In the genomic region with DNA sequence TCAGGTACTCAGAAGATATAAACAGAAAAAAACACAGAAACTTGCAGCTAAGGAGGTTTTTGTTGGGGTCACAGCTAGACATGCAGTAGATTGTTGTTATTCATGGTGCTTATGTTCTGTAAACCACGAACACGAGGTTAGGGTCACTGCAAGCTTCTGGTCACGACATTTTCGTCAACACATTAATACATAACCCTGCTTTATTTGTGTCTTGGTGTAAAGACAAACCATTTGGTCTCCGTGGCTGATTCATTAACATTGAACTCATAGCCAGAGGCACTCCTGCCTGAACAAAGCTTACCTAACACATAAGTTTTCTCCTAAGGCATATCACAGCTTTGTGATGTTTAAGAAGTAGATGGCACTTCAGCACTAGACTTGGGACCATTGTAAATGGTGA, we compare ENCODE assay signal across 23 cellular contexts. TPM values are rescaled to one million over a fixed set of nuclear protein-coding genes. Genes with fewer than 3 reads are reported as not detected.
DNase-seq lines count a peak whose midpoint lies in the region; ATAC-seq and TF ChIP-seq lines count a peak whose summit lies in the region.
"Had no signal": no experiment of that assay in that cellular context is flagged by ENCODE, and none has a peak within 500 bp of the region (broad histone marks: within the 10 kb centered on the region; RNA-seq: fewer than 3 reads in every experiment).

No MANE protein-coding gene starts in this region.

- H3F3A ChIP-seq in GM23248 (ENCODE audit: insufficient read depth): peaks cover 26% of the 10 kb centered on the region

- H3K27me3 Mint-ChIP-seq in nephron (ENCODE audit: low read depth): peaks cover 6% of the 10 kb centered on the region

- H3K27me3 ChIP-seq in GM23248 (replicated peaks; ENCODE audit: insufficient read depth) (no peaks in the 10 kb centered on the region), RWPE2 (ENCODE audit: insufficient read depth, poor library complexity, severe bottlenecking) (no peaks in the 10 kb centered on the region), fibroblast of lung (ENCODE audit: control insufficient read depth, insufficient read depth, low read length) (no peaks in the 10 kb centered on the region)
- H3K27me3 ChIP-seq: body of pancreas, thyroid gland had no signal

- no peaks in the 10 kb centered on the region for H3K36me3 ChIP-seq in GM23248 (ENCODE audit: low read depth)
- H3K36me3 ChIP-seq in RWPE2 (ENCODE audit: low read depth): no peaks in the 10 kb centered on the region
- no peaks in the 10 kb centered on the region for H3K36me3 ChIP-seq in fibroblast of lung (ENCODE audit: control insufficient read depth, insufficient read depth, low read length)
- H3K36me3 ChIP-seq: thyroid gland had no signal

- DNase-seq in GM23248: no peak
- no peak for DNase-seq in RWPE2 (ENCODE audit: low spot score)
- DNase-seq in fibroblast of lung (ENCODE audit: low read depth in 2 of 2): peak; percentile 57 to 92
- no peak for DNase-seq in ecto neural progenitor cell (ENCODE audit: low spot score)
- DNase-seq in HT-29 (ENCODE audit: low spot score): no peak
- DNase-seq in NCI-H2227 treated with DMSO at 0.1 percent for 48 hours (lab: John Stamatoyannopoulos, UW): no peak
- DNase-seq: activated CD4-positive, alpha-beta T cell treated with anti-CD3 and anti-CD28 coated beads for 48 hours; activated CD8-positive, alpha-beta memory T cell treated with anti-CD3 and anti-CD28 coated beads, Interleukin-2, amount 10 ng/mL, durations not matched to agents 7 days and 5 days; body of pancreas; CD4-positive, alpha-beta memory T cell; endodermal cell; KG1; NCI-H1048; NCI-H2029 treated with DMSO at 0.1 percent for 48 hours; nephron progenitor cell; RPMI8226; stimulated activated naive CD4-positive, alpha-beta T cell treated with Interleukin-2 at 50 U/mL for 16 hours; thyroid gland had no signal

- H3K4me1 Mint-ChIP-seq in nephron: peaks cover 46% of the 10 kb centered on the region
- H3K4me1 Mint-ChIP-seq: activated CD8-positive, alpha-beta memory T cell treated with anti-CD3 and anti-CD28 coated beads, Interleukin-2, amount 10 ng/mL, durations not matched to agents 7 days and 5 days; CD4-positive, alpha-beta memory T cell had no signal

- peak overlapping the region; percentile 85 to 90 (median 88) for H3K27ac Mint-ChIP-seq in nephron
- H3K27ac Mint-ChIP-seq: activated CD8-positive, alpha-beta memory T cell treated with anti-CD3 and anti-CD28 coated beads, Interleukin-2, amount 10 ng/mL, durations not matched to agents 7 days and 5 days; activated naive CD4-positive, alpha-beta T cell treated with anti-CD3 and anti-CD28 coated beads, Interleukin-2, amount 50 U/mL, for 72 hours; CD4-positive, alpha-beta memory T cell; endodermal cell; nephron progenitor cell had no signal

- H3K9ac ChIP-seq in GM23248 (no peak overlapping the region), fibroblast of lung (ENCODE audit: insufficient read depth, low read length) (no peak overlapping the region)

- TF ChIP-seq CTCF in RWPE2 (IDR thresholded peaks at IDR 0.05; ENCODE audit: poor library complexity, severe bottlenecking) (no peak), fibroblast of lung (conservative IDR thresholded peaks at IDR 0.05 in 1 of 2, IDR thresholded peaks at IDR 0.05 in 1 of 2; ENCODE audit: low read depth in 1 of 2, low read length in 2 of 2) (no peak), nephron (IDR thresholded peaks at IDR 0.05; ENCODE audit: unreplicated experiment in 3 of 3) (no peak)

- H3K4me2 ChIP-seq in GM23248 (ENCODE audit: unreplicated experiment) (peak overlapping the region; percentile 30), fibroblast of lung (ENCODE audit: extremely low read depth, insufficient read depth, low read length) (no peak overlapping the region)

- H3K27ac ChIP-seq in GM23248: peak overlapping the region; percentile 55; the same call in 1 of the 2 replicates
- H3K27ac ChIP-seq in RWPE2 (ENCODE audit: poor library complexity, severe bottlenecking): peak overlapping the region; percentile 77
- no peak overlapping the region for H3K27ac ChIP-seq in fibroblast of lung (ENCODE audit: insufficient read depth, low read length)
- H3K27ac ChIP-seq: body of pancreas, thyroid gland had no signal

- in situ Hi-C loops in GM23248 (cut with MboI): no loop called here

- H3K36me3 Mint-ChIP-seq in nephron (ENCODE audit: low read depth): no peaks in the 10 kb centered on the region
- H3K36me3 Mint-ChIP-seq: activated CD8-positive, alpha-beta memory T cell treated with anti-CD3 and anti-CD28 coated beads, Interleukin-2, amount 10 ng/mL, durations not matched to agents 7 days and 5 days; activated naive CD4-positive, alpha-beta T cell treated with anti-CD3 and anti-CD28 coated beads, Interleukin-2, amount 50 U/mL, for 72 hours; CD4-positive, alpha-beta memory T cell had no signal

- H2AFZ ChIP-seq in GM23248 (no peak overlapping the region), fibroblast of lung (ENCODE audit: low read length) (no peak overlapping the region)

- H3K4me1 ChIP-seq in GM23248 (ENCODE audit: insufficient read depth) (peaks cover 20% of the 10 kb centered on the region), RWPE2 (ENCODE audit: insufficient read depth, poor library complexity, severe bottlenecking) (peaks cover 21% of the 10 kb centered on the region), fibroblast of lung (ENCODE audit: control insufficient read depth, extremely low read depth, insufficient read depth, low read length) (peaks cover 13% of the 10 kb centered on the region)
- H3K4me1 ChIP-seq: body of pancreas, thyroid gland had no signal

- no peaks in the 10 kb centered on the region for H4K20me1 ChIP-seq in GM23248 (ENCODE audit: insufficient read depth)
- H4K20me1 ChIP-seq in fibroblast of lung (ENCODE audit: control insufficient read depth, extremely low read depth, insufficient read depth, low read length): no peaks in the 10 kb centered on the region

- 89 to 94% methylated on average over 5 of the region's 5 CpGs for WGBS in GM23248 (ENCODE audit: low coverage in 1 of 2, low lambda C conversion rate in 2 of 2, missing lambda C conversion rate in 2 of 2), 2 experiments

- no peak overlapping the region for H3K4me3 ChIP-seq in GM23248
- H3K4me3 ChIP-seq in RWPE2 (ENCODE audit: severe bottlenecking): no peak overlapping the region
- no peak overlapping the region for H3K4me3 ChIP-seq in fibroblast of lung (replicated peaks in 1 of 4; ENCODE audit: control extremely low read depth in 1 of 4, insufficient read depth in 1 of 4, low read depth in 3 of 4, low read length in 4 of 4)
- H3K4me3 ChIP-seq: body of pancreas, skin epidermis, thyroid gland had no signal

- peak; percentile 23; the same call in 1 of the 3 replicates for ATAC-seq in RWPE2 (ENCODE audit: low read depth)
- no peak for ATAC-seq in HG03025 (IDR thresholded peaks at IDR 0.05; ENCODE audit: low FRiP score, unreplicated experiment)
- ATAC-seq: activated CD8-positive, alpha-beta memory T cell treated with anti-CD3 and anti-CD28 coated beads, Interleukin-2, amount 10 ng/mL, durations not matched to agents 7 days and 5 days; activated naive CD4-positive, alpha-beta T cell treated with anti-CD3 and anti-CD28 coated beads, Interleukin-2, amount 50 U/mL, for 72 hours had no signal

- no peak overlapping the region for H3K4me3 Mint-ChIP-seq in nephron
- H3K4me3 Mint-ChIP-seq: activated CD8-positive, alpha-beta memory T cell treated with anti-CD3 and anti-CD28 coated beads, Interleukin-2, amount 10 ng/mL, durations not matched to agents 7 days and 5 days; CD4-positive, alpha-beta memory T cell; endodermal cell; nephron progenitor cell had no signal

- H3K9me3 ChIP-seq in GM23248 (ENCODE audit: low read depth): no peaks in the 10 kb centered on the region
- H3K9me3 ChIP-seq in RWPE2 (ENCODE audit: severe bottlenecking): no peaks in the 10 kb centered on the region
- H3K9me3 ChIP-seq in fibroblast of lung (ENCODE audit: control insufficient read depth, insufficient read depth, low read depth, low read length): no peaks in the 10 kb centered on the region
- H3K9me3 ChIP-seq: body of pancreas, thyroid gland had no signal

- H3K9me3 Mint-ChIP-seq in nephron: no peaks in the 10 kb centered on the region
- H3K9me3 Mint-ChIP-seq: activated naive CD4-positive, alpha-beta T cell treated with anti-CD3 and anti-CD28 coated beads, Interleukin-2, amount 50 U/mL, for 72 hours; endodermal cell; nephron progenitor cell had no signal

- no peaks in the 10 kb centered on the region for H3K9me2 ChIP-seq in GM23248 (ENCODE audit: insufficient read depth)

- no peaks in the 10 kb centered on the region; the same call in 1 of the 2 replicates for H3K79me2 ChIP-seq in GM23248 (ENCODE audit: insufficient read depth)
- H3K79me2 ChIP-seq in fibroblast of lung (ENCODE audit: control insufficient read depth, insufficient read depth, low read length): no peaks in the 10 kb centered on the region

RNA-seq across cellular contexts. Expression of a gene that starts 16.9 kb away (rescaled TPM):
- 7.1 and 10.2 TPM in 2 replicates for total RNA-seq in GM23248 (2014; rRNA removed; shearing (Covaris generic))
- polyA plus RNA-seq in GM23248 (2016; fragmentation: Nextera tagmentation; extraction: Ambion mirVana) (4.3 and 5.0 TPM in 2 replicates), fibroblast of lung (0.54 and 0.77 TPM in 2 replicates)
- 0.51 and 1.8 TPM in 2 replicates for total RNA-seq in fibroblast of lung
- 0.35 and 0.70 TPM in 2 replicates for polyA plus RNA-seq in fibroblast of lung (2012)
- 1.2 TPM in 1 of 2 replicates, not detected in the other for polyA minus RNA-seq in fibroblast of lung (ENCODE audit: low replicate concordance)
- 0.15 and 0.23 TPM in 2 replicates for total RNA-seq in HT-29 (2014; rRNA removed; shearing (Covaris generic))
- total RNA-seq: activated CD8-positive, alpha-beta memory T cell treated with anti-CD3 and anti-CD28 coated beads, Interleukin-2, amount 10 ng/mL, durations not matched to agents 7 days and 5 days; activated naive CD4-positive, alpha-beta T cell treated with anti-CD3 and anti-CD28 coated beads, Interleukin-2, amount 50 U/mL, for 72 hours; CD4-positive, alpha-beta memory T cell; NCI-H460 had no signal
- polyA plus RNA-seq: CD4-positive, alpha-beta memory T cell had no signal

Comparison
In these comparisons a context has a peak if more than half of its experiments do, and no peak if none do; other contexts are left out.
1. DNase-seq: peak in fibroblast of lung (2 of 2); none in GM23248 (single experiment), RWPE2 (single experiment), ecto neural progenitor cell (single experiment), HT-29 (single experiment) and NCI-H2227 treated with DMSO at 0.1 percent for 48 hours (single experiment).